Comparison of ENCODE assay signal across 8 cellular contexts in the genomic region with DNA sequence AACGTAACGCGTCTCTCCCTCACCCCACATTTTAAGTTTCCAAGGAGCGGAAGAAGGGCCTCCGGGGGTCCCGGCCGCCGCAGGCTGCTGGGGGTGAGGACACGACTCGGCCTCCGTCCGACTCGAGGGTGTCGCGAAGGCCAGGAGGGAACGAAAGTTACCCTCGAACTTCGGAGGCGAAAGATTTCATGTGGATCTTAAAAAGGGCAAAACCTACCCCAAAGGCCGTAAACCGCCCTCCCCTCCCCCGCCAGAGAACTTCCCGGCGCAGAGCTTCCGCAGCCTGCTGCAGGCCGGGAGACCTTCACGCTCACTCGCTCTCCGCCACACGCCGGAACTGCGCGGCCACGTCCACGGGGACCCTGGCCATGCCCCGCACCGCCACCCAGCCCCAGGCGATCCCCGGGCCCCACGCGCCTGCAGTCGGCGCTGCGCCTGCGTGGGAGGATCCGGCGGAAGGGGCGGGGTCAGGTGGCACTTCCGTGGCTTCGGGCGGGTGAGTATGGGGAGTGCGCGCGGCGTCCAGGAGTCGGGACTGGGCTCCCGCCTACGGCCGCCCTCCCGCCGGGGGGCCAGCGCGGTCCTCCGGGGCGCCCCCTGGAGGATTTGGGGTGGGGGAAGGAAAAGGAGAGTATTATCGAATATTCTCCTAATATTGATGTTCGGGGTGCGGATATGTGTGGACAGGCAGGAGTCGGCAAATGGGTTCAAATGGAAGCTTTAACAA. TPM values are rescaled to one million over a fixed set of nuclear protein-coding genes. Genes with fewer than 3 reads are reported as not detected.
A peak's percentile ranks its signal among the peaks of the same experiment; 100 is the strongest.
DNase-seq lines count a peak whose midpoint lies in the region; ATAC-seq and TF ChIP-seq lines count a peak whose summit lies in the region.

Gene MMAA (plus strand): TSS at position 474 of the 727 bp plus-strand sequence. CDS start 19,755 bp downstream, outside the sequence.

- H3K36me3 ChIP-seq in ACC112 (ENCODE audit: insufficient read depth, low read length) = peaks cover 4% of the 10 kb centered on the region; the same call in 1 of the 2 replicates
- H3K36me3 ChIP-seq in breast epithelium = no peaks in the 10 kb centered on the region
- H3K36me3 ChIP-seq in smooth muscle cell (ENCODE audit: low read depth) = no peaks in the 10 kb centered on the region

- H3K9ac ChIP-seq in smooth muscle cell (ENCODE audit: low read depth) = peak within 1 kb of the TSS; percentile 91

- no peaks in the 10 kb centered on the region for H3K27me3 ChIP-seq in ACC112 (ENCODE audit: insufficient read depth, low read length)
- H3K27me3 ChIP-seq in breast epithelium = no peaks in the 10 kb centered on the region
- no peaks in the 10 kb centered on the region for H3K27me3 ChIP-seq in smooth muscle cell (ENCODE audit: low read depth)

- H3K4me3 ChIP-seq in ACC112 (ENCODE audit: low read depth, low read length) = peak within 1 kb of the TSS; percentile 91
- H3K4me3 ChIP-seq in breast epithelium = peak within 1 kb of the TSS; percentile 69 to 88 (median 85)
- peak within 1 kb of the TSS; percentile 85 for H3K4me3 ChIP-seq in smooth muscle cell

- H3K9me3 ChIP-seq in breast epithelium (no peaks in the 10 kb centered on the region), smooth muscle cell (replicated peaks; ENCODE audit: low read depth) (no peaks in the 10 kb centered on the region)

- peak within 1 kb of the TSS; percentile 86 for H2AFZ ChIP-seq in ACC112 (ENCODE audit: low read length, unreplicated experiment)
- H2AFZ ChIP-seq in smooth muscle cell (ENCODE audit: low read depth) = peak within 1 kb of the TSS; percentile 95

- ATAC-seq in HG03066 (IDR thresholded peaks at IDR 0.05; ENCODE audit: low read depth, unreplicated experiment) = peak; percentile 86

- H3K4me1 ChIP-seq in ACC112 (ENCODE audit: control insufficient read depth, insufficient read depth, low read length, unreplicated experiment) (peaks cover 23% of the 10 kb centered on the region), breast epithelium (peaks cover 0 to 4% of the 10 kb centered on the region in 2 donors), smooth muscle cell (ENCODE audit: low read depth) (peaks cover 13% of the 10 kb centered on the region)

- DNase-seq in NCI-H2171 treated with DMSO at 0.1 percent for 48 hours (lab: John Stamatoyannopoulos, UW) = peak; percentile 74
- peak; percentile 88 to 95 for DNase-seq in breast epithelium (ENCODE audit: low spot score in 2 of 2)
- peak; percentile 99 for DNase-seq in iPS-NIHi11 (ENCODE audit: low spot score)
- peak; percentile 87 for DNase-seq in smooth muscle cell (lab: John Stamatoyannopoulos, UW; ENCODE audit: unreplicated experiment)

- peaks cover 21% of the 10 kb centered on the region for H3K79me2 ChIP-seq in ACC112 (ENCODE audit: control insufficient read depth, insufficient read depth, low read length, unreplicated experiment)
- peaks cover 8% of the 10 kb centered on the region for H3K79me2 ChIP-seq in smooth muscle cell (ENCODE audit: low read depth)

- no peaks in the 10 kb centered on the region for H3F3A ChIP-seq in smooth muscle cell (ENCODE audit: low read depth)

- peak; percentile 97 for TF ChIP-seq POLR2A in GM18526 (IDR thresholded peaks at IDR 0.05; ENCODE audit: extremely low read depth, insufficient read length)
- peak; percentile 96 for TF ChIP-seq POLR2A in breast epithelium (IDR thresholded peaks at IDR 0.05)

- peak within 1 kb of the TSS; percentile 88 for H3K27ac ChIP-seq in ACC112 (ENCODE audit: low read depth, low read length)
- peak within 1 kb of the TSS; percentile 92 for H3K27ac ChIP-seq in VCaP
- H3K27ac ChIP-seq in breast epithelium = peak within 1 kb of the TSS; percentile 98
- peak within 1 kb of the TSS; percentile 95 for H3K27ac ChIP-seq in smooth muscle cell (ENCODE audit: low read depth)

- H4K20me1 ChIP-seq in smooth muscle cell (ENCODE audit: low read depth) = no peaks in the 10 kb centered on the region

- H3K4me2 ChIP-seq in smooth muscle cell = peak within 1 kb of the TSS; percentile 88

- TF ChIP-seq CTCF in VCaP (conservative IDR thresholded peaks at IDR 0.05) = peak; percentile 75
- TF ChIP-seq CTCF in breast epithelium (IDR thresholded peaks at IDR 0.05) = peak; percentile 62 to 63 (median 63)
- peak; percentile 72 for TF ChIP-seq CTCF in smooth muscle cell (IDR thresholded peaks at IDR 0.05; ENCODE audit: borderline replicate concordance, insufficient read depth, poor library complexity, severe bottlenecking)

- 1% methylated on average over 68 of the region's 69 CpGs for WGBS in smooth muscle cell (ENCODE audit: low lambda C conversion rate)

- intact Hi-C loops in breast epithelium (cut with DNase I; ENCODE audit: low total_unique reads) = no loop called here

RNA-seq across cellular contexts. Expression of gene MMAA, which starts in this region (rescaled TPM):
- total RNA-seq in breast epithelium (1 to 10 TPM; 4.2 to 5.7 (median 5.6) TPM), smooth muscle cell (2.2 and 5.3 TPM in 2 replicates)
- polyA plus RNA-seq in smooth muscle cell = 2.3 and 5.1 TPM in 2 replicates

Comparison
In these comparisons a context has a peak if more than half of its experiments do, and no peak if none do; other contexts are left out.
1. Peak in every context shown above with its lines: DNase-seq, ATAC-seq, H3K4me3 ChIP-seq and H3K27ac ChIP-seq.